Comparison of ENCODE assay signal across 22 cellular contexts in genomic region chr3:140103986-140104645, GRCh38.
"Had no signal": no experiment of that assay in that cellular context is flagged by ENCODE, and none has a peak within 500 bp of the region (broad histone marks: within the 10 kb centered on the region; RNA-seq: fewer than 3 reads in every experiment).

No MANE protein-coding gene starts in this region.

- ATAC-seq: effector memory CD8-positive, alpha-beta T cell; esophagus mucosa; gastrocnemius medialis; heart right ventricle; left lung; left ventricle myocardium superior; lower lobe of right lung; mucosa of descending colon had no signal

- H3K4me3 ChIP-seq: colonic mucosa, esophagus squamous epithelium, gastrocnemius medialis, heart right ventricle, left lung, lower lobe of right lung, mucosa of descending colon had no signal

- DNase-seq: colonic mucosa; cortex of kidney; effector CD8-positive, alpha-beta T cell; effector memory CD8-positive, alpha-beta T cell; endodermal cell; erythroblast; esophagus squamous epithelium; foreskin fibroblast; foreskin melanocyte; gastrocnemius medialis; glutamatergic neuron; head of caudate nucleus; heart right ventricle; left lung; left ventricle myocardium superior; lower lobe of right lung; mesenchymal stem cell; midbrain; mucosa of descending colon; naive B cell had no signal

- H3K27me3 ChIP-seq: colonic mucosa, esophagus squamous epithelium, gastrocnemius medialis, left lung had no signal

- H3K9me3 ChIP-seq: colonic mucosa, esophagus squamous epithelium, gastrocnemius medialis, heart right ventricle, left lung, lower lobe of right lung, mucosa of descending colon had no signal

- H3K27ac ChIP-seq: colonic mucosa, epithelial cell of prostate, esophagus squamous epithelium, gastrocnemius medialis, heart right ventricle, left lung, lower lobe of right lung had no signal

- H3K4me1 ChIP-seq: colonic mucosa, esophagus squamous epithelium, gastrocnemius medialis, heart right ventricle, left lung, lower lobe of right lung had no signal
